In genomic region chr10:116787893-116788665, GRCh38 we compare ENCODE assay signal across 8 cellular contexts. TPM values are rescaled to one million over a fixed set of nuclear protein-coding genes. Genes with fewer than 3 reads are reported as not detected.
DNase-seq lines count a peak whose midpoint lies in the region; ATAC-seq, FAIRE-seq and TF ChIP-seq lines count a peak whose summit lies in the region.

No MANE protein-coding gene starts in this region.

- ATAC-seq in GM18505 (IDR thresholded peaks at IDR 0.05; ENCODE audit: unreplicated experiment): peak; percentile 79
- ATAC-seq in HG03064 (IDR thresholded peaks at IDR 0.05; ENCODE audit: low read depth, unreplicated experiment): peak; percentile 85
- ATAC-seq in lower lobe of right lung: peak; percentile 84 to 86

- H3K27me3 ChIP-seq in dorsolateral prefrontal cortex (no peaks in the 10 kb centered on the region), lower lobe of right lung (ENCODE audit: low read depth) (peaks cover 4% of the 10 kb centered on the region)

- peak; percentile 94 to 100 (median 100) for TF ChIP-seq CTCF in dorsolateral prefrontal cortex (IDR thresholded peaks at IDR 0.05 in 54 of 56, conservative IDR thresholded peaks at IDR 0.05 in 2 of 56; ENCODE audit: low read depth in 1 of 56, partially characterized antibody in 56 of 56)
- TF ChIP-seq CTCF in lower lobe of right lung (IDR thresholded peaks at IDR 0.05): peak; percentile 99

- intact Hi-C loops in dorsolateral prefrontal cortex (cut with DNase I) (loop anchor here (2.0 to 5.0 kb wide), 3 partner anchors 46 to 103 kb away; partner anchors contain the start of gene HSPA12A (in 1 of the 2)), lower lobe of right lung (cut with DNase I) (no loop called here)

- H3K36me3 ChIP-seq in lower lobe of right lung: no peaks in the 10 kb centered on the region

- no peaks in the 10 kb centered on the region for H3K9me3 ChIP-seq in lower lobe of right lung

- peaks cover 8% of the 10 kb centered on the region for H3K4me1 ChIP-seq in lower lobe of right lung

- FAIRE-seq in A204.1 (lab: Jason Lieb, UNC): peak; percentile 59

- H3K27ac ChIP-seq in dorsolateral prefrontal cortex (peak overlapping the region in 9 of 59 donors; percentile 1 to 66 (median 35)), lower lobe of right lung (no peak overlapping the region)

- DNase-seq in NCI-H226 (peak; percentile 28), dorsolateral prefrontal cortex (peak; percentile 67 to 89 (median 84)), lower lobe of right lung (peak; percentile 77)
- peak; percentile 56 to 60 for DNase-seq in activated CD4-positive, alpha-beta T cell treated with anti-CD3 and anti-CD28 coated beads, Interleukin-2, amount 50 U/mL, for 4 hours
- DNase-seq in stimulated activated CD4-positive, alpha-beta T cell treated with anti-CD3 and anti-CD28 coated beads, TNF-alpha, amount 100 ng/mL, for 4 hours (ENCODE audit: low read depth in 3 of 3): peak; percentile 39 to 49 (median 43)

- peak overlapping the region; percentile 13 to 69 (median 48) for H3K4me3 ChIP-seq in dorsolateral prefrontal cortex
- peak overlapping the region; percentile 26 for H3K4me3 ChIP-seq in lower lobe of right lung

- no peak for TF ChIP-seq POLR2A in GM18505 (IDR thresholded peaks at IDR 0.05; ENCODE audit: borderline replicate concordance, extremely low read depth, insufficient read depth, insufficient read length)

RNA-seq across cellular contexts. Expression of gene HSPA12A, which starts 45.7 kb away (rescaled TPM):
- total RNA-seq in dorsolateral prefrontal cortex (100 to 1,000 TPM in 118 of 120 experiments, 10 to 100 TPM in 2; 81.7 to 241 (median 174) TPM), lower lobe of right lung (8.8 TPM)

Comparison
In these comparisons a context has a peak if more than half of its experiments do, and no peak if none do; other contexts are left out.
1. DNase-seq: peak in every context shown above with its lines; median percentile 84 in dorsolateral prefrontal cortex; 77 in lower lobe of right lung; 58 in activated CD4-positive, alpha-beta T cell treated with anti-CD3 and anti-CD28 coated beads, Interleukin-2, amount 50 U/mL, for 4 hours; 43 in stimulated activated CD4-positive, alpha-beta T cell treated with anti-CD3 and anti-CD28 coated beads, TNF-alpha, amount 100 ng/mL, for 4 hours; 28 in NCI-H226.